Comparison of ENCODE assay signal across 1 cellular context in genomic region chr20:57351042-57351783, GRCh38.
TF ChIP-seq lines count a peak whose summit lies in the region.

Gene RAE1, plus strand, starts transcription at chr20:57351255. Its CDS starts 2,784 bp downstream, at chr20:57354039.

TF ChIP-seq in GM12878, 131 proteins besides CTCF, POLR2A, EP300 and RAD21 (continued from another document and continues in another):
- TF ChIP-seq ATF2 (IDR thresholded peaks at IDR 0.05; ENCODE audit: low read length) (no peak), SMARCA5 (IDR thresholded peaks at IDR 0.05) (no peak), EED (IDR thresholded peaks at IDR 0.05; ENCODE audit: low read depth) (0 out of 2 replicates have a peak, but pooled peaks have one; percentile 15), ZNF384 (IDR thresholded peaks at IDR 0.05; ENCODE audit: borderline replicate concordance, low read depth, low read length) (no peak), PRDM15 (CRISPR knock-in tag; IDR thresholded peaks at IDR 0.05) (no peak), STAT3 (IDR thresholded peaks at IDR 0.05; ENCODE audit: low read depth, low read length) (no peak), CUX1 (IDR thresholded peaks at IDR 0.05; ENCODE audit: insufficient replicate concordance, low read depth, low read length) (no peak), MAX (IDR thresholded peaks at IDR 0.05; ENCODE audit: low read depth, low read length) (no peak), IRF4 (IDR thresholded peaks at IDR 0.05; ENCODE audit: low read depth, low read length) (no peak), HSF1 (IDR thresholded peaks at IDR 0.05; ENCODE audit: low read depth, low read length) (no peak), BCL3 (IDR thresholded peaks at IDR 0.05; ENCODE audit: borderline replicate concordance, insufficient read depth, low read depth, low read length, poor library complexity, severe bottlenecking) (no peak), TCF12 (IDR thresholded peaks at IDR 0.05; ENCODE audit: low read depth, low read length) (no peak), FOXK2 (IDR thresholded peaks at IDR 0.05) (no peak), SRF (IDR thresholded peaks at IDR 0.05; ENCODE audit: low read depth in 2 of 2, low read length in 2 of 2) (no peak), LARP7 (IDR thresholded peaks at IDR 0.05) (peak; percentile 78), TCF7 (IDR thresholded peaks at IDR 0.05; ENCODE audit: borderline replicate concordance) (no peak), RUNX3 (IDR thresholded peaks at IDR 0.05; ENCODE audit: low read length) (peak; percentile 77), ETV6 (conservative IDR thresholded peaks at IDR 0.05 in 1 of 2, IDR thresholded peaks at IDR 0.05 in 1 of 2; ENCODE audit: borderline replicate concordance in 1 of 2, low read depth in 1 of 2) (no peak), MTA3 (IDR thresholded peaks at IDR 0.05; ENCODE audit: borderline replicate concordance, low read length) (no peak), ZNF207 (IDR thresholded peaks at IDR 0.05; ENCODE audit: borderline replicate concordance) (peak; percentile 95; the same call in 1 of the 2 replicates), SP1 (IDR thresholded peaks at IDR 0.05; ENCODE audit: low read depth, low read length) (no peak), IKZF2 (IDR thresholded peaks at IDR 0.05) (peak in 1 of 2 experiments; percentile 20; a peak in 1 of 4 replicates), MYC (IDR thresholded peaks at IDR 0.05; ENCODE audit: insufficient read depth, insufficient read length, insufficient replicate concordance, low read length, severe bottlenecking) (no peak), ZNF217 (IDR thresholded peaks at IDR 0.05) (no peak), GATAD2B (conservative IDR thresholded peaks at IDR 0.05; ENCODE audit: low read depth) (peak; percentile 61; the same call in 1 of the 2 replicates), ZBTB11 (CRISPR knock-in tag; IDR thresholded peaks at IDR 0.05) (no peak), TARDBP (IDR thresholded peaks at IDR 0.05; ENCODE audit: borderline replicate concordance) (no peak), E4F1 (IDR thresholded peaks at IDR 0.05; ENCODE audit: borderline replicate concordance, partially characterized antibody) (no peak), BRCA1 (IDR thresholded peaks at IDR 0.05; ENCODE audit: low read depth, low read length) (no peak), SMAD5 (IDR thresholded peaks at IDR 0.05; ENCODE audit: low read depth) (no peak), NFXL1 (IDR thresholded peaks at IDR 0.05; ENCODE audit: borderline replicate concordance) (no peak), STAT1 (conservative IDR thresholded peaks at IDR 0.05) (0 out of 2 replicates have a peak, but pooled peaks have one; percentile 34), GABPA (IDR thresholded peaks at IDR 0.05; ENCODE audit: low read depth) (peak; percentile 91), CHD4 (IDR thresholded peaks at IDR 0.05) (no peak), ASH2L (IDR thresholded peaks at IDR 0.05; ENCODE audit: borderline replicate concordance, low read depth) (no peak), BCLAF1 (IDR thresholded peaks at IDR 0.05) (no peak), SMAD1 (IDR thresholded peaks at IDR 0.05; ENCODE audit: low read depth, partially characterized antibody) (no peak)
